In genomic region chr19:7187605-7188339, GRCh38 we compare ENCODE assay signal across 1 cellular context.
TF ChIP-seq lines count a peak whose summit lies in the region.

No MANE protein-coding gene starts in this region.

TF ChIP-seq in HEK293, 187 proteins besides CTCF, POLR2A, EP300 and RAD21 (continued from another document):
- TF ChIP-seq ZNF510 (tag by site-specific recombination; IDR thresholded peaks at IDR 0.05; ENCODE audit: insufficient replicate concordance) (no peak), ZNF791 (tag by site-specific recombination; IDR thresholded peaks at IDR 0.05) (no peak), ZNF280D (tag by site-specific recombination; IDR thresholded peaks at IDR 0.05) (no peak), ZNF558 (tag by site-specific recombination; IDR thresholded peaks at IDR 0.05) (no peak)
